ENCODE assay signal across 8 cellular contexts in the genomic region with DNA sequence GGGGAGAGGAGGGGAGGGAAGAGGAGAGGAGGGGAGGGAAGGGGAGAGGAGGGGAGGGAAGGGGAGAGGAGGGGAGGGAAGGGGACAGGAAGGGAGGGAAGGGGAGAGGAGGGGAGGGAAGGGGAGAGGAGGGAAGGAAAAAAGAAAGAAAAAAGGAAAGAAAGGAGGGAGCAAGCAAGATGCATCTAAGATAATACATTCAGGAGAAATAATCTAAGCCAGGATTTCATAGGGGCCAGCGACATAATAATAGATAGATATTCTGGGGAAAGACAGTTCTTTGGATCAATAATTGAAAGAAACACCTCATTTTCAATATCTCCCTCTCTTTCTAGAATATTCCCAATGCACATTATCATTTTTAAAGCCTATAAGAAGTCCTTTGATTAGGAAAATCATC.
"Had no signal": no experiment of that assay in that cellular context is flagged by ENCODE, and none has a peak within 500 bp of the region (broad histone marks: within the 10 kb centered on the region; RNA-seq: fewer than 3 reads in every experiment).

No MANE protein-coding gene starts in this region.

- DNase-seq: GDM1, GF-D8 had no signal

- ATAC-seq: GM12878 had no signal

- FAIRE-seq: G401.6, GM12878, GM12891, GM12892, GM18507, GM19239 had no signal

- H3K4me3 ChIP-seq: GM12878 had no signal
